19 cellular contexts compared by ENCODE assay signal in genomic region chr7:47093835-47094234, GRCh38.
DNase-seq lines count a peak whose midpoint lies in the region; TF ChIP-seq lines count a peak whose summit lies in the region.
"Had no signal": no experiment of that assay in that cellular context is flagged by ENCODE, and none has a peak within 500 bp of the region (broad histone marks: within the 10 kb centered on the region; RNA-seq: fewer than 3 reads in every experiment).

No MANE protein-coding gene starts in this region.

- no peak overlapping the region for H3K4me3 Mint-ChIP-seq in chondrocyte (ENCODE audit: unreplicated experiment)
- H3K4me3 Mint-ChIP-seq: CD4-positive, CD25-positive, alpha-beta regulatory T cell; CD8-positive, alpha-beta memory T cell; IgD-negative memory B cell had no signal

- H4K20me1 ChIP-seq in GM23248 (ENCODE audit: insufficient read depth): no peaks in the 10 kb centered on the region

- H3K9me3 Mint-ChIP-seq in chondrocyte (ENCODE audit: low read depth): peaks cover 5% of the 10 kb centered on the region
- H3K9me3 Mint-ChIP-seq: IgD-negative memory B cell had no signal

- in situ Hi-C loops in GM23248 (cut with MboI): loop anchor here (5.0 to 10.0 kb wide), 2 partner anchors 739 to 1172 kb away; partner anchors contain the start of gene IGFBP3

- H3K27me3 ChIP-seq in GM23248 (replicated peaks; ENCODE audit: insufficient read depth) (no peaks in the 10 kb centered on the region), dorsolateral prefrontal cortex (peaks cover 0 to 32% (median 4%) of the 10 kb centered on the region in 45 donors)
- H3K27me3 ChIP-seq: BE2C had no signal

- no peaks in the 10 kb centered on the region for H3K36me3 ChIP-seq in GM23248 (ENCODE audit: low read depth)
- H3K36me3 ChIP-seq: BE2C, HAP-1 had no signal

- H3F3A ChIP-seq in GM23248 (ENCODE audit: insufficient read depth): peaks cover 40% of the 10 kb centered on the region

- peaks cover 4% of the 10 kb centered on the region for H3K36me3 Mint-ChIP-seq in chondrocyte (ENCODE audit: low read depth)
- H3K36me3 Mint-ChIP-seq: CD4-positive, CD25-positive, alpha-beta regulatory T cell; CD8-positive, alpha-beta memory T cell; IgD-negative memory B cell had no signal

- 38 to 44% methylated on average over 4 of the region's 4 CpGs for WGBS in GM23248 (ENCODE audit: low coverage in 1 of 2, low lambda C conversion rate in 2 of 2, missing lambda C conversion rate in 2 of 2), 2 experiments

- H3K4me3 ChIP-seq in GM23248 (0 out of 2 replicates have a peak overlapping the region, but pooled peaks have one; percentile 3), dorsolateral prefrontal cortex (no peak overlapping the region)
- H3K4me3 ChIP-seq: GM12878, HAP-1 had no signal

- H3K4me2 ChIP-seq in GM23248 (ENCODE audit: unreplicated experiment): peak overlapping the region; percentile 22

- H3K27ac Mint-ChIP-seq in chondrocyte (ENCODE audit: unreplicated experiment): peak overlapping the region; percentile 62
- H3K27ac Mint-ChIP-seq: CD4-positive, CD25-positive, alpha-beta regulatory T cell; CD8-positive, alpha-beta memory T cell; IgD-negative memory B cell had no signal

- H3K79me2 ChIP-seq in GM23248 (ENCODE audit: insufficient read depth): no peaks in the 10 kb centered on the region

- no peaks in the 10 kb centered on the region for H3K9me3 ChIP-seq in GM23248 (ENCODE audit: low read depth)
- H3K9me3 ChIP-seq: BE2C, HAP-1 had no signal

- TF ChIP-seq CTCF in chondrocyte (IDR thresholded peaks at IDR 0.05): no peak
- TF ChIP-seq CTCF in dorsolateral prefrontal cortex (IDR thresholded peaks at IDR 0.05 in 54 of 56, conservative IDR thresholded peaks at IDR 0.05 in 2 of 56; ENCODE audit: low read depth in 1 of 56, partially characterized antibody in 56 of 56): no peak

- H3K9me2 ChIP-seq in GM23248 (ENCODE audit: insufficient read depth): no peaks in the 10 kb centered on the region

- 0 out of 2 replicates have a peak overlapping the region, but pooled peaks have one; percentile 8 for H3K9ac ChIP-seq in GM23248

- peaks cover 56% of the 10 kb centered on the region for H3K4me1 ChIP-seq in GM23248 (ENCODE audit: insufficient read depth)
- H3K4me1 ChIP-seq: BE2C, HAP-1 had no signal

- intact Hi-C loops in dorsolateral prefrontal cortex (cut with DNase I): no loop called here

- no peaks in the 10 kb centered on the region for H3K27me3 Mint-ChIP-seq in chondrocyte (ENCODE audit: low read depth)
- H3K27me3 Mint-ChIP-seq: IgD-negative memory B cell had no signal

- peak overlapping the region; percentile 11; the same call in 1 of the 2 replicates for H2AFZ ChIP-seq in GM23248

- H3K4me1 Mint-ChIP-seq in chondrocyte (ENCODE audit: low read depth): peaks cover 51% of the 10 kb centered on the region
- H3K4me1 Mint-ChIP-seq: CD4-positive, CD25-positive, alpha-beta regulatory T cell; CD8-positive, alpha-beta memory T cell; IgD-negative memory B cell had no signal

- H3K27ac ChIP-seq in GM23248 (peak overlapping the region; percentile 54), dorsolateral prefrontal cortex (no peak overlapping the region)
- H3K27ac ChIP-seq: HL-60 had no signal

- DNase-seq in GM23248: no peak
- no peak for DNase-seq in chondrocyte (ENCODE audit: low spot score)
- DNase-seq in fibroblast of peridontal ligament (ENCODE audit: extremely low read depth): peak; percentile 19
- no peak for DNase-seq in dorsolateral prefrontal cortex
- DNase-seq in stimulated activated CD4-positive, alpha-beta T cell treated with anti-CD3 and anti-CD28 coated beads, Interleukin-2, amount 100 ng/mL, for 24 hours: no peak
- DNase-seq in midbrain (lab: John Stamatoyannopoulos, UW): no peak
- DNase-seq: ACHN; BE2C; C1 segment of cervical spinal cord; CD4-positive, CD25-positive, alpha-beta regulatory T cell; CD8-positive, alpha-beta memory T cell; COR-L47; DMS 273 treated with DMSO at 0.1 percent for 48 hours; DMS53; DND-41 had no signal
